ENCODE assay signal across 8 cellular contexts in the genomic region with DNA sequence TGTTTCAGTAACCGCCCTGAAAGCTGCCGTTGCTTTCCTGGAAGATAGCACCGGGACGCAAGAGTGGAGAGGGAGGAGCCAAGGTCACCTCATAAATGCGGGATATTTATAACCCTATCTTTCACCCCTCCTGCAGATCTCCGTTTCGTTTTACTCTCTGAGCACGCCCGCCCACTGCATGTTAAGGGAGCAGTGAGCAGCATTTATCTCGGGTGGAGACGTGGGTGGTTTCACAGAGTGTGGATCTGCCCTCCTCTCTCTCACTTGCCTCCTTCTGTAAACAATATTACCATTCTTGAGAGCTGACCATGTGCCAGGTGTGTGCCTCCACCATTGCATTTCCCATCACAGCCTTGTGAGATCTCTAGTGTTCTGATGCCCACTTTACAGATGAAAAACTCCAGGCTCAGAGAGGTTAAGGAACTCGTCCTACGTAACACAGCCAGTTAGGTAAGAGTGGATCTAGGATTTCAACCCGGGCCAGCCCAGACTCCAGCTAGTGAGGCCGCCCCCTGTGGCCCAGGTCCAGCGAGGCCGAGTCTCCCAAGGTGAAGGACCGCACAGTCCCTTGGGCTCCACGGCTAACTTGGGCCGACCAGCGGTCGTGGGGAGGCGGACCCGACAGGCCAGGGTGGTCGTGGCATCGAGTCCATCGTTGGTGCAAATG. TPM values are rescaled to one million over a fixed set of nuclear protein-coding genes. Genes with fewer than 3 reads are reported as not detected.
A peak's percentile ranks its signal among the peaks of the same experiment; 100 is the strongest.
DNase-seq lines count a peak whose midpoint lies in the region; ATAC-seq lines count a peak whose summit lies in the region.

No MANE protein-coding gene starts in this region.

- H3K79me2 ChIP-seq in mesendoderm (ENCODE audit: control insufficient read depth, insufficient read depth, low read length): no peaks in the 10 kb centered on the region

- H3K4me3 ChIP-seq in ectodermal cell (ENCODE audit: insufficient read depth, low read depth, low read length) (peak overlapping the region; percentile 67), mesendoderm (ENCODE audit: low read length) (no peak overlapping the region), subcutaneous abdominal adipose tissue (ENCODE audit: low read depth in 1 of 5, low read length in 5 of 5) (peak overlapping the region; percentile 23 to 67 (median 55))

- H3K56ac ChIP-seq in mesendoderm (ENCODE audit: low read length): peak overlapping the region; percentile 67

- H4K8ac ChIP-seq in mesendoderm (ENCODE audit: low read depth, low read length): no peak overlapping the region

- no peak overlapping the region for H3K4ac ChIP-seq in mesendoderm (ENCODE audit: low read depth, low read length)

- H3K9me3 ChIP-seq in ectodermal cell (ENCODE audit: control insufficient read depth, low read length) (no peaks in the 10 kb centered on the region), subcutaneous abdominal adipose tissue (ENCODE audit: control insufficient read depth in 5 of 5, low read length in 5 of 5) (no peaks in the 10 kb centered on the region)

- H4K5ac ChIP-seq in mesendoderm (ENCODE audit: low read length): no peak overlapping the region

- H3K4me1 ChIP-seq in ectodermal cell (ENCODE audit: control insufficient read depth, insufficient read depth, low read length): peaks cover 3% of the 10 kb centered on the region
- H3K4me1 ChIP-seq in mesendoderm (ENCODE audit: control insufficient read depth, low read depth, low read length): no peaks in the 10 kb centered on the region
- peaks cover 0 to 22% (median 11%) of the 10 kb centered on the region in 5 donors for H3K4me1 ChIP-seq in subcutaneous abdominal adipose tissue (ENCODE audit: control insufficient read depth in 5 of 5, insufficient read depth in 5 of 5, low read length in 5 of 5)

- 56 to 58% methylated on average over 27 of the region's 27 CpGs for WGBS in ectodermal cell, 2 experiments
- no CpG with 5 or more reads among the region's 27 CpGs for WGBS in mesendoderm (ENCODE audit: extremely low coverage, insufficient coverage, low lambda C conversion rate)

- H2AK5ac ChIP-seq in mesendoderm (ENCODE audit: low read length): no peak overlapping the region

- peak overlapping the region; percentile 48 for H3K4me2 ChIP-seq in mesendoderm (ENCODE audit: low read length)

- no peak overlapping the region for H3K23ac ChIP-seq in mesendoderm (ENCODE audit: low read length)

- no peak overlapping the region for H3K9ac ChIP-seq in mesendoderm (ENCODE audit: low read length)
- H3K9ac ChIP-seq in subcutaneous abdominal adipose tissue (ENCODE audit: low read length in 5 of 5): peak overlapping the region in 2 of 5 donors; percentile 25 to 32

- no peak overlapping the region for H2BK5ac ChIP-seq in mesendoderm (ENCODE audit: low read length)

- no peak overlapping the region for H2BK120ac ChIP-seq in mesendoderm (ENCODE audit: low read depth, low read length)

- H3K18ac ChIP-seq in mesendoderm (ENCODE audit: low read length): no peak overlapping the region

- no peaks in the 10 kb centered on the region for H3K36me3 ChIP-seq in ectodermal cell (ENCODE audit: control insufficient read depth, insufficient read depth, low read length)
- H3K36me3 ChIP-seq in mesendoderm (ENCODE audit: control insufficient read depth, insufficient read depth, low read length): no peaks in the 10 kb centered on the region
- no peaks in the 10 kb centered on the region for H3K36me3 ChIP-seq in subcutaneous abdominal adipose tissue (ENCODE audit: control insufficient read depth in 5 of 5, insufficient read depth in 5 of 5, low read length in 5 of 5)

- no peak overlapping the region for H2BK15ac ChIP-seq in mesendoderm (replicated peaks; ENCODE audit: low read depth)

- DNase-seq in DMS53 treated with DMSO at 0.1 percent for 48 hours (lab: John Stamatoyannopoulos, UW; ENCODE audit: unreplicated experiment) (peak; percentile 71), HT1080 (ENCODE audit: low read depth) (peak; percentile 49), SW 1271 (lab: John Stamatoyannopoulos, UW) (peak; percentile 71 to 85), mesendoderm (no peak), amniotic stem cell (lab: John Stamatoyannopoulos, UW) (no peak)

- H3K27ac ChIP-seq in ectodermal cell (ENCODE audit: insufficient read depth, low read depth, low read length, poor library complexity, severe bottlenecking) (no peak overlapping the region), mesendoderm (ENCODE audit: low read depth, low read length) (no peak overlapping the region), subcutaneous abdominal adipose tissue (ENCODE audit: low read depth, low read length) (peak overlapping the region; percentile 91)

- H3K27me3 ChIP-seq in ectodermal cell (ENCODE audit: control insufficient read depth, insufficient read depth, low read length, poor library complexity, severe bottlenecking) (no peaks in the 10 kb centered on the region), mesendoderm (ENCODE audit: insufficient read depth, low read length, poor library complexity) (no peaks in the 10 kb centered on the region), subcutaneous abdominal adipose tissue (ENCODE audit: control insufficient read depth in 5 of 5, insufficient read depth in 4 of 5, low read length in 5 of 5) (no peaks in the 10 kb centered on the region)

- H3K79me1 ChIP-seq in mesendoderm (ENCODE audit: low read length): no peaks in the 10 kb centered on the region

- ATAC-seq in GM21381 (IDR thresholded peaks at IDR 0.05; ENCODE audit: unreplicated experiment): peak; percentile 44

RNA-seq across cellular contexts. Expression of a gene that starts 16.9 kb away (rescaled TPM):
- 53.7 and 57.1 TPM in 2 replicates for total RNA-seq in HT1080 (2014; rRNA removed; shearing (Covaris generic))
- polyA plus RNA-seq in HT1080 (2015; cell fraction: cytosol; rRNA removed): 77.4 and 81.2 TPM in 2 replicates
- polyA plus RNA-seq in HT1080 (2015; cell fraction: nucleus; rRNA removed): 144 and 156 TPM in 2 replicates
- 26.1 TPM for polyA plus RNA-seq in ectodermal cell (2013, experiment 1 of 4)
- 21.8 TPM for polyA plus RNA-seq in ectodermal cell (2013, experiment 2 of 4)
- polyA plus RNA-seq in ectodermal cell (2013, experiment 3 of 4): 23.2 TPM
- 23.8 TPM for polyA plus RNA-seq in ectodermal cell (2013, experiment 4 of 4)
- 14.6 TPM for polyA plus RNA-seq in mesendoderm (2013, experiment 1 of 2)
- polyA plus RNA-seq in mesendoderm (2013, experiment 2 of 2): 14.6 TPM

RNA-seq across cellular contexts. Expression of a gene that starts 49.5 kb away (rescaled TPM):
- total RNA-seq in HT1080 (2014; rRNA removed; shearing (Covaris generic)): 44.5 and 65.7 TPM in 2 replicates
- polyA plus RNA-seq in HT1080 (2015; cell fraction: cytosol; rRNA removed): 68.5 and 86.5 TPM in 2 replicates
- 34.1 and 47.6 TPM in 2 replicates for polyA plus RNA-seq in HT1080 (2015; cell fraction: nucleus; rRNA removed)
- 14.8 TPM for polyA plus RNA-seq in ectodermal cell (2013, experiment 1 of 4)
- 11.4 TPM for polyA plus RNA-seq in ectodermal cell (2013, experiment 2 of 4)
- polyA plus RNA-seq in ectodermal cell (2013, experiment 3 of 4): 11.5 TPM
- 13.1 TPM for polyA plus RNA-seq in ectodermal cell (2013, experiment 4 of 4)
- 24.0 TPM for polyA plus RNA-seq in mesendoderm (2013, experiment 1 of 2)
- polyA plus RNA-seq in mesendoderm (2013, experiment 2 of 2): 23.4 TPM

RNA-seq across cellular contexts. Expression of a gene that starts 49.8 kb away (rescaled TPM):
- 6.3 and 6.4 TPM in 2 replicates for total RNA-seq in HT1080 (2014; rRNA removed; shearing (Covaris generic))
- polyA plus RNA-seq in HT1080 (2015; cell fraction: cytosol; rRNA removed): 2.9 and 3.8 TPM in 2 replicates
- polyA plus RNA-seq in HT1080 (2015; cell fraction: nucleus; rRNA removed): 5.5 and 6.9 TPM in 2 replicates
- 2.9 TPM for polyA plus RNA-seq in ectodermal cell (2013, experiment 1 of 4)
- 5.1 TPM for polyA plus RNA-seq in ectodermal cell (2013, experiment 2 of 4)
- polyA plus RNA-seq in ectodermal cell (2013, experiment 3 of 4): 3.7 TPM
- polyA plus RNA-seq in ectodermal cell (2013, experiment 4 of 4): 3.2 TPM
- polyA plus RNA-seq in mesendoderm (2013, experiment 1 of 2): 1.1 TPM
- 1.1 TPM for polyA plus RNA-seq in mesendoderm (2013, experiment 2 of 2)

Comparison
In these comparisons a context has a peak if more than half of its experiments do, and no peak if none do; other contexts are left out.
1. DNase-seq: peak in DMS53 treated with DMSO at 0.1 percent for 48 hours (single experiment), HT1080 (single experiment) and SW 1271 (2 of 2); none in mesendoderm (single experiment) and amniotic stem cell (single experiment).